In the genomic region with DNA sequence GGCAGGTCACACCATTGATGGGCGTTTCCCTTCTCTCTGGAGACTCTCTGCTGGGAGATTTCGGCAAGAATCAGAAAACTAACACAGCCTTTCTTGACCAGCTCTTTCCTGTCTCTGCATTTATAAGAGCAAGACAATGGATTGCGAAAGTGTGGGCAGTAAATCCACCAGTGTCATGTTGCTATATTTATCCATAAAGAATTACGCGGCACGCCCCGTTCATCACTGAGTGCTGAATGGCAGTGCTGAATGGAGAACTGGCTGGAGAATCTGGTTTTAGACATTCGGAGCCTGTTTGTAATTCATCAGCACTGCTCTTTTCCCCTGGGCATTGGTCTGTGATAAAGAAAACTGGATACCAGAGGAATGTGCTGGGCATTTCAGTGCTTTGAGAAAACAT, we compare ENCODE assay signal across 1 cellular context.
TF ChIP-seq lines count a peak whose summit lies in the region.

No MANE protein-coding gene starts in this region.

TF ChIP-seq in WTC11, 78 proteins besides CTCF, POLR2A, EP300 and RAD21 (continued from another document):
- TF ChIP-seq, protein P1, sequence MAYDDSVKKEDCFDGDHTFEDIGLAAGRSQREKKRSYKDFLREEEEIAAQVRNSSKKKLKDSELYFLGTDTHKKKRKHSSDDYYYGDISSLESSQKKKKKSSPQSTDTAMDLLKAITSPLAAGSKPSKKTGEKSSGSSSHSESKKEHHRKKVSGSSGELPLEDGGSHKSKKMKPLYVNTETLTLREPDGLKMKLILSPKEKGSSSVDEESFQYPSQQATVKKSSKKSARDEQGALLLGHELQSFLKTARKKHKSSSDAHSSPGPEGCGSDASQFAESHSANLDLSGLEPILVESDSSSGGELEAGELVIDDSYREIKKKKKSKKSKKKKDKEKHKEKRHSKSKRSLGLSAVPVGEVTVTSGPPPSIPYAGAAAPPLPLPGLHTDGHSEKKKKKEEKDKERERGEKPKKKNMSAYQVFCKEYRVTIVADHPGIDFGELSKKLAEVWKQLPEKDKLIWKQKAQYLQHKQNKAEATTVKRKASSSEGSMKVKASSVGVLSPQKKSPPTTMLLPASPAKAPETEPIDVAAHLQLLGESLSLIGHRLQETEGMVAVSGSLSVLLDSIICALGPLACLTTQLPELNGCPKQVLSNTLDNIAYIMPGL (CRISPR knock-in tag; IDR thresholded peaks at IDR 0.05) = no peak
- TF ChIP-seq, protein P2, sequence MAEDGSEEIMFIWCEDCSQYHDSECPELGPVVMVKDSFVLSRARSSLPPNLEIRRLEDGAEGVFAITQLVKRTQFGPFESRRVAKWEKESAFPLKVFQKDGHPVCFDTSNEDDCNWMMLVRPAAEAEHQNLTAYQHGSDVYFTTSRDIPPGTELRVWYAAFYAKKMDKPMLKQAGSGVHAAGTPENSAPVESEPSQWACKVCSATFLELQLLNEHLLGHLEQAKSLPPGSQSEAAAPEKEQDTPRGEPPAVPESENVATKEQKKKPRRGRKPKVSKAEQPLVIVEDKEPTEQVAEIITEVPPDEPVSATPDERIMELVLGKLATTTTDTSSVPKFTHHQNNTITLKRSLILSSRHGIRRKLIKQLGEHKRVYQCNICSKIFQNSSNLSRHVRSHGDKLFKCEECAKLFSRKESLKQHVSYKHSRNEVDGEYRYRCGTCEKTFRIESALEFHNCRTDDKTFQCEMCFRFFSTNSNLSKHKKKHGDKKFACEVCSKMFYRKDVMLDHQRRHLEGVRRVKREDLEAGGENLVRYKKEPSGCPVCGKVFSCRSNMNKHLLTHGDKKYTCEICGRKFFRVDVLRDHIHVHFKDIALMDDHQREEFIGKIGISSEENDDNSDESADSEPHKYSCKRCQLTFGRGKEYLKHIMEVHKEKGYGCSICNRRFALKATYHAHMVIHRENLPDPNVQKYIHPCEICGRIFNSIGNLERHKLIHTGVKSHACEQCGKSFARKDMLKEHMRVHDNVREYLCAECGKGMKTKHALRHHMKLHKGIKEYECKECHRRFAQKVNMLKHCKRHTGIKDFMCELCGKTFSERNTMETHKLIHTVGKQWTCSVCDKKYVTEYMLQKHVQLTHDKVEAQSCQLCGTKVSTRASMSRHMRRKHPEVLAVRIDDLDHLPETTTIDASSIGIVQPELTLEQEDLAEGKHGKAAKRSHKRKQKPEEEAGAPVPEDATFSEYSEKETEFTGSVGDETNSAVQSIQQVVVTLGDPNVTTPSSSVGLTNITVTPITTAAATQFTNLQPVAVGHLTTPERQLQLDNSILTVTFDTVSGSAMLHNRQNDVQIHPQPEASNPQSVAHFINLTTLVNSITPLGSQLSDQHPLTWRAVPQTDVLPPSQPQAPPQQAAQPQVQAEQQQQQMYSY (CRISPR knock-in tag; IDR thresholded peaks at IDR 0.05) = no peak
- TF ChIP-seq ZNF423 (CRISPR knock-in tag; IDR thresholded peaks at IDR 0.05) (no peak), CREB1 (CRISPR knock-in tag; IDR thresholded peaks at IDR 0.05) (no peak), ZNF219 (CRISPR knock-in tag; IDR thresholded peaks at IDR 0.05; ENCODE audit: borderline replicate concordance) (no peak), MYBL2 (CRISPR knock-in tag; IDR thresholded peaks at IDR 0.05) (no peak), TP53 (CRISPR knock-in tag; IDR thresholded peaks at IDR 0.05) (no peak), MXD4 (CRISPR knock-in tag; IDR thresholded peaks at IDR 0.05; ENCODE audit: borderline replicate concordance) (no peak), FOXK1 (CRISPR knock-in tag; IDR thresholded peaks at IDR 0.05) (no peak)
- TF ChIP-seq, protein P3, sequence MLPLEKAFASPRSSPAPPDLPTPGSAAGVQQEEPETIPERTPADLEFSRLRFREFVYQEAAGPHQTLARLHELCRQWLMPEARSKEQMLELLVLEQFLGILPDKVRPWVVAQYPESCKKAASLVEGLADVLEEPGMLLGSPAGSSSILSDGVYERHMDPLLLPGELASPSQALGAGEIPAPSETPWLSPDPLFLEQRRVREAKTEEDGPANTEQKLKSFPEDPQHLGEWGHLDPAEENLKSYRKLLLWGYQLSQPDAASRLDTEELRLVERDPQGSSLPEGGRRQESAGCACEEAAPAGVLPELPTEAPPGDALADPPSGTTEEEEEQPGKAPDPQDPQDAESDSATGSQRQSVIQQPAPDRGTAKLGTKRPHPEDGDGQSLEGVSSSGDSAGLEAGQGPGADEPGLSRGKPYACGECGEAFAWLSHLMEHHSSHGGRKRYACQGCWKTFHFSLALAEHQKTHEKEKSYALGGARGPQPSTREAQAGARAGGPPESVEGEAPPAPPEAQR (CRISPR knock-in tag; IDR thresholded peaks at IDR 0.05) = no peak
